17 cellular contexts compared by ENCODE assay signal in genomic region chr13:21243045-21243842, GRCh38.
DNase-seq lines count a peak whose midpoint lies in the region; ATAC-seq and TF ChIP-seq lines count a peak whose summit lies in the region.
"Had no signal": no experiment of that assay in that cellular context is flagged by ENCODE, and none has a peak within 500 bp of the region (broad histone marks: within the 10 kb centered on the region; RNA-seq: fewer than 3 reads in every experiment).

No MANE protein-coding gene starts in this region.

- peaks cover 10% of the 10 kb centered on the region for H3K4me1 Mint-ChIP-seq in T-helper 17 cell
- H3K4me1 Mint-ChIP-seq: activated B cell treated with CpG ODN at 0.5 μM for 24 hours had no signal

- no peaks in the 10 kb centered on the region for H3K79me2 ChIP-seq in Karpas-422 (ENCODE audit: low read length)

- intact Hi-C loops in heart right ventricle (cut with DNase I) = no loop called here
- intact Hi-C loops in cardiac septum (cut with DNase I) = no loop called here
- intact Hi-C loops in left colon (cut with DNase I, micrococcal nuclease) = no loop called here

- H3K9ac ChIP-seq in Karpas-422 (ENCODE audit: low read length) = no peak overlapping the region

- H3K9me2 ChIP-seq in Karpas-422 (replicated peaks; ENCODE audit: insufficient read depth, low read length) = no peaks in the 10 kb centered on the region

- H3K9me3 ChIP-seq in heart right ventricle (peaks cover 0 to 3% (median 0%) of the 10 kb centered on the region in 11 donors), T-helper 17 cell (ENCODE audit: control insufficient read depth, low read length, poor library complexity, severe bottlenecking) (no peaks in the 10 kb centered on the region), Karpas-422 (ENCODE audit: low read length) (no peaks in the 10 kb centered on the region)
- H3K9me3 ChIP-seq: testis had no signal

- no peak overlapping the region for H3K27ac ChIP-seq in heart right ventricle
- no peak overlapping the region for H3K27ac ChIP-seq in Karpas-422 (ENCODE audit: low read length)
- H3K27ac ChIP-seq: brain microvascular endothelial cell, dorsolateral prefrontal cortex, testis had no signal

- H3K36me3 ChIP-seq in heart right ventricle (no peaks in the 10 kb centered on the region), Karpas-422 (ENCODE audit: insufficient read depth, low read length) (no peaks in the 10 kb centered on the region)
- H3K36me3 ChIP-seq: brain microvascular endothelial cell had no signal

- H3K4me3 Mint-ChIP-seq in T-helper 17 cell = no peak overlapping the region
- H3K4me3 Mint-ChIP-seq: activated B cell treated with CpG ODN at 0.5 μM for 24 hours; activated CD8-positive, alpha-beta memory T cell treated with anti-CD3 and anti-CD28 coated beads, Interleukin-2, amount 10 ng/mL, durations not matched to agents 7 days and 5 days; activated naive CD4-positive, alpha-beta T cell treated with anti-CD3 and anti-CD28 coated beads for 36 hours had no signal

- no peak for TF ChIP-seq CTCF in heart right ventricle (IDR thresholded peaks at IDR 0.05)

- peaks cover 35% of the 10 kb centered on the region for H3K27me3 Mint-ChIP-seq in T-helper 17 cell
- H3K27me3 Mint-ChIP-seq: activated B cell treated with CpG ODN at 0.5 μM for 24 hours had no signal

- H3K27me3 ChIP-seq in heart right ventricle = peaks cover 0 to 13% (median 0%) of the 10 kb centered on the region in 7 donors
- no peaks in the 10 kb centered on the region for H3K27me3 ChIP-seq in Karpas-422 (ENCODE audit: low read length)
- H3K27me3 ChIP-seq: brain microvascular endothelial cell, dorsolateral prefrontal cortex, testis had no signal

- 48 to 56% methylated on average over 18 of the region's 18 CpGs for WGBS in heart right ventricle, 2 donors

- H2AFZ ChIP-seq in Karpas-422 (ENCODE audit: low read length) = no peak overlapping the region

- H3K4me1 ChIP-seq in heart right ventricle (peaks cover 0 to 6% (median 0%) of the 10 kb centered on the region in 9 donors), Karpas-422 (ENCODE audit: low read length) (no peaks in the 10 kb centered on the region)
- H3K4me1 ChIP-seq: testis had no signal

- H3K27ac Mint-ChIP-seq in T-helper 17 cell = no peak overlapping the region
- H3K27ac Mint-ChIP-seq: activated B cell treated with CpG ODN at 0.5 μM for 24 hours; activated CD8-positive, alpha-beta memory T cell treated with anti-CD3 and anti-CD28 coated beads, Interleukin-2, amount 10 ng/mL, durations not matched to agents 7 days and 5 days; activated naive CD4-positive, alpha-beta T cell treated with anti-CD3 and anti-CD28 coated beads for 36 hours had no signal

- no peak overlapping the region for H3K4me2 ChIP-seq in Karpas-422 (ENCODE audit: low read depth, low read length, poor library complexity, severe bottlenecking)

- ATAC-seq in heart right ventricle (peak in 5 of 8 donors; percentile 24 to 47 (median 28)), left colon (peak; percentile 49), T-helper 17 cell (no peak)
- ATAC-seq: activated CD8-positive, alpha-beta memory T cell treated with anti-CD3 and anti-CD28 coated beads, Interleukin-2, amount 10 ng/mL, durations not matched to agents 7 days and 5 days had no signal

- H3K36me3 Mint-ChIP-seq in T-helper 17 cell (ENCODE audit: low read depth) = no peaks in the 10 kb centered on the region
- H3K36me3 Mint-ChIP-seq: naive thymus-derived CD4-positive, alpha-beta T cell had no signal

- no peaks in the 10 kb centered on the region for H4K20me1 ChIP-seq in Karpas-422 (ENCODE audit: insufficient read depth, low read depth, low read length)

- DNase-seq in heart right ventricle (no peak), cardiac septum (ENCODE audit: low spot score) (no peak), NCI-H510A treated with DMSO at 0.1 percent for 48 hours (lab: John Stamatoyannopoulos, UW) (peak; percentile 47), left colon (no peak), T-helper 17 cell (no peak), amniotic stem cell (lab: John Stamatoyannopoulos, UW) (no peak), Karpas-422 (no peak)
- no peak for DNase-seq in activated CD8-positive, alpha-beta memory T cell treated with anti-CD3 and anti-CD28 coated beads, Interleukin-2, amount 50 U/mL, for 4 hours
- DNase-seq: activated B cell treated with CpG ODN at 0.5 μM for 24 hours; activated CD8-positive, alpha-beta memory T cell treated with anti-CD3 and anti-CD28 coated beads, Interleukin-2, amount 10 ng/mL, durations not matched to agents 7 days and 5 days; activated naive CD4-positive, alpha-beta T cell treated with anti-CD3 and anti-CD28 coated beads for 36 hours; brain microvascular endothelial cell; dorsolateral prefrontal cortex; naive thymus-derived CD4-positive, alpha-beta T cell; NCI-H526; stimulated activated CD8-positive, alpha-beta memory T cell treated with anti-CD3 and anti-CD28 coated beads, Interleukin-4, amount 100 ng/mL, for 48 hours; testis had no signal

- no peak overlapping the region for H3K4me3 ChIP-seq in heart right ventricle
- H3K4me3 ChIP-seq in Karpas-422 (ENCODE audit: low read length) = no peak overlapping the region
- H3K4me3 ChIP-seq: dorsolateral prefrontal cortex, testis had no signal
